Comparison of ENCODE assay signal across 19 cellular contexts in genomic region chr15:67883228-67883773, GRCh38. TPM values are rescaled to one million over a fixed set of nuclear protein-coding genes. Genes with fewer than 3 reads are reported as not detected.
DNase-seq lines count a peak whose midpoint lies in the region; ATAC-seq, FAIRE-seq and TF ChIP-seq lines count a peak whose summit lies in the region.
"Had no signal": no experiment of that assay in that cellular context is flagged by ENCODE, and none has a peak within 500 bp of the region (broad histone marks: within the 10 kb centered on the region; RNA-seq: fewer than 3 reads in every experiment).

No MANE protein-coding gene starts in this region.

- peaks cover 6% of the 10 kb centered on the region for H3K27me3 Mint-ChIP-seq in neural progenitor cell (ENCODE audit: insufficient read depth, low read depth)

- no peaks in the 10 kb centered on the region for H3K27me3 ChIP-seq in right atrium auricular region
- no peaks in the 10 kb centered on the region for H3K27me3 ChIP-seq in K562 (ENCODE audit: control insufficient read depth in 2 of 2, insufficient read depth in 2 of 2, low read length in 2 of 2)
- peaks cover 8% of the 10 kb centered on the region for H3K27me3 ChIP-seq in neural progenitor cell
- no peaks in the 10 kb centered on the region for H3K27me3 ChIP-seq in uterus
- H3K27me3 ChIP-seq: left lung had no signal

- peak overlapping the region; percentile 67 to 84; a peak in 3 of 4 replicates for H3K9ac ChIP-seq in K562 (ENCODE audit: insufficient read depth in 1 of 2, low read depth in 2 of 2, low read length in 2 of 2)
- no peak overlapping the region for H3K9ac ChIP-seq in neural progenitor cell

- H3K79me2 ChIP-seq in K562 (ENCODE audit: control insufficient read depth, insufficient read depth, low read length): no peaks in the 10 kb centered on the region
- H3K79me2 ChIP-seq in neural progenitor cell (ENCODE audit: low read depth): no peaks in the 10 kb centered on the region

- WGBS in K562 (ENCODE audit: insufficient coverage, low coverage, missing lambda C conversion rate): 6% methylated on average over 10 of the region's 10 CpGs

- in situ Hi-C loops in K562 (cut with MboI): no loop called here

- TF ChIP-seq CTCF in right atrium auricular region (IDR thresholded peaks at IDR 0.05): no peak
- no peak for TF ChIP-seq CTCF in K562 (IDR thresholded peaks at IDR 0.05 in 2 of 3, conservative IDR thresholded peaks at IDR 0.05 in 1 of 3; ENCODE audit: insufficient read depth in 2 of 3, low read depth in 1 of 3, low read length in 3 of 3)
- no peak for TF ChIP-seq CTCF in neural progenitor cell (IDR thresholded peaks at IDR 0.05)
- TF ChIP-seq CTCF in uterus (IDR thresholded peaks at IDR 0.05): no peak

- POLR2A ChIA-PET in K562 (lab: Yijun Ruan, JAX): interaction anchor here (0.6 to 3.1 kb wide), 5 partner anchors 9 to 425 kb away, joined by 4 to 21 read pairs (median 5); no protein-coding TSS in a partner anchor

- TF ChIP-seq RAD21 in K562 (CRISPR knock-in tag; conservative IDR thresholded peaks at IDR 0.05 in 1 of 2, IDR thresholded peaks at IDR 0.05 in 1 of 2): no peak

- H3K27ac ChIP-seq in right atrium auricular region: peak overlapping the region; percentile 75 to 89
- H3K27ac ChIP-seq in K562 (ENCODE audit: extremely low read depth, low read depth, low read length): peak overlapping the region; percentile 84
- H3K27ac ChIP-seq in neural progenitor cell: no peak overlapping the region
- peak overlapping the region; percentile 73 for H3K27ac ChIP-seq in uterus

- no peak for TF ChIP-seq EP300 in K562 (IDR thresholded peaks at IDR 0.05; ENCODE audit: low read length)

- H3K36me3 ChIP-seq in right atrium auricular region (no peaks in the 10 kb centered on the region), K562 (ENCODE audit: control insufficient read depth, insufficient read depth, low read length) (no peaks in the 10 kb centered on the region), neural progenitor cell (no peaks in the 10 kb centered on the region), uterus (no peaks in the 10 kb centered on the region)
- H3K36me3 ChIP-seq: left lung had no signal

- H3K4me3 Mint-ChIP-seq in neural progenitor cell: no peak overlapping the region

- no peaks in the 10 kb centered on the region for H3K9me3 Mint-ChIP-seq in neural progenitor cell
- H3K9me3 Mint-ChIP-seq: activated naive CD8-positive, alpha-beta T cell treated with anti-CD3 and anti-CD28 coated beads, Interleukin-2, amount 50 U/mL, for 24 hours had no signal

- H3K36me3 Mint-ChIP-seq in neural progenitor cell: no peaks in the 10 kb centered on the region

- no peaks in the 10 kb centered on the region for H3K9me1 ChIP-seq in K562 (ENCODE audit: control insufficient read depth, insufficient read depth, low read length)

- H3K4me3 ChIP-seq in right atrium auricular region (no peak overlapping the region), K562 (no peak overlapping the region; the same call in 1 of the 2 replicates), neural progenitor cell (no peak overlapping the region), uterus (no peak overlapping the region)

- no TSS peak for BruUV-seq in K562 (replicated peaks; lab: Mats Ljungman, UMichigan)

- no peak for DNase-seq in right atrium auricular region (ENCODE audit: low spot score)
- DNase-seq in Right ventricle myocardium inferior (ENCODE audit: missing footprints): no peak
- peak; percentile 25 to 74 (median 48) for DNase-seq in K562 (ENCODE audit: extremely low read depth in 1 of 4, low spot score in 3 of 4)
- DNase-seq in neural progenitor cell (ENCODE audit: low spot score): peak; percentile 26
- DNase-seq in uterus: no peak
- DNase-seq in NCI-H1105 treated with DMSO at 0.1 percent for 48 hours (lab: John Stamatoyannopoulos, UW): no peak
- DNase-seq in putamen (ENCODE audit: low spot score): no peak
- DNase-seq: activated naive CD8-positive, alpha-beta T cell treated with anti-CD3 and anti-CD28 coated beads, Interleukin-2, amount 50 U/mL, for 24 hours; hippocampal formation; left lung; NCI-H1048; stimulated activated CD4-positive, alpha-beta T cell treated with anti-CD3 and anti-CD28 coated beads, Interleukin-12 subunit alpha, Interleukin-12 subunit beta, amount 100 ng/mL, for 4 hours had no signal

- H3K4me1 ChIP-seq in right atrium auricular region: peaks cover 0 to 22% of the 10 kb centered on the region in 2 donors
- peaks cover 38 to 68% of the 10 kb centered on the region in 2 experiments for H3K4me1 ChIP-seq in K562 (replicated peaks in 1 of 2; ENCODE audit: control insufficient read depth in 2 of 2, insufficient read depth in 2 of 2, low read length in 2 of 2)
- peaks cover 24% of the 10 kb centered on the region for H3K4me1 ChIP-seq in neural progenitor cell
- peaks cover 0 to 5% of the 10 kb centered on the region in 2 donors for H3K4me1 ChIP-seq in uterus

- H3K9me3 ChIP-seq in right atrium auricular region (no peaks in the 10 kb centered on the region), K562 (replicated peaks; ENCODE audit: control insufficient read depth, insufficient read depth, low read depth, low read length) (no peaks in the 10 kb centered on the region), neural progenitor cell (ENCODE audit: low read depth) (no peaks in the 10 kb centered on the region), uterus (no peaks in the 10 kb centered on the region)
- H3K9me3 ChIP-seq: left lung had no signal

- H3K27ac Mint-ChIP-seq in neural progenitor cell: no peak overlapping the region
- H3K27ac Mint-ChIP-seq: activated naive CD8-positive, alpha-beta T cell treated with anti-CD3 and anti-CD28 coated beads, Interleukin-2, amount 50 U/mL, for 24 hours had no signal

- H2AFZ ChIP-seq in K562 (ENCODE audit: low read depth, low read length): peak overlapping the region; percentile 92
- peak overlapping the region; percentile 92 for H2AFZ ChIP-seq in neural progenitor cell (replicated peaks)

- peaks cover 56% of the 10 kb centered on the region for H3K4me1 Mint-ChIP-seq in neural progenitor cell

- ATAC-seq in Right ventricle myocardium inferior: no peak
- ATAC-seq in K562: peak; percentile 33
- no peak for ATAC-seq in activated CD4-positive, CD25-positive, alpha-beta regulatory T cell treated with anti-CD3 and anti-CD28 coated beads, Interleukin-2, amount 50 U/mL, for 24 hours
- ATAC-seq: activated naive CD8-positive, alpha-beta T cell treated with anti-CD3 and anti-CD28 coated beads, Interleukin-2, amount 50 U/mL, for 24 hours; esophagus mucosa; left lung had no signal

- TF ChIP-seq POLR2A in K562 (conservative IDR thresholded peaks at IDR 0.05) (no peak), uterus (IDR thresholded peaks at IDR 0.05) (no peak)

- H3F3A ChIP-seq in neural progenitor cell (ENCODE audit: low read depth): peaks cover 15% of the 10 kb centered on the region

- H3K4me2 ChIP-seq in K562 (ENCODE audit: insufficient read depth, low read length) (peak overlapping the region; percentile 80), neural progenitor cell (peak overlapping the region; percentile 49)

- H4K20me1 ChIP-seq in K562 (replicated peaks; ENCODE audit: control insufficient read depth, insufficient read depth, low read length) (no peaks in the 10 kb centered on the region), neural progenitor cell (ENCODE audit: low read depth) (no peaks in the 10 kb centered on the region)

- CTCF ChIA-PET in K562 (lab: Yijun Ruan, JAX; ENCODE audit: low intra/inter-chr PET ratio): no interaction called here

- peak; percentile 82 for FAIRE-seq in K562 (lab: Jason Lieb, UNC)
- FAIRE-seq: D721Med had no signal

- intact Hi-C loops in Right ventricle myocardium inferior (cut with DNase I): no loop called here
- intact Hi-C loops in K562 (cut with micrococcal nuclease): loop anchor here (5.0 kb wide), 2 partner anchors 39 to 169 kb away; partner anchors contain the start of gene PIAS1
- intact Hi-C loops in uterus (cut with DNase I; ENCODE audit: low total_unique reads): no loop called here

RNA-seq across cellular contexts. Expression of gene RNU6-1, which starts 43.5 kb away (rescaled TPM):
- total RNA-seq in right atrium auricular region (not detected), Right ventricle myocardium inferior (not detected), K562 (2014; rRNA removed) (not detected in 2 replicates), K562 (2014; rRNA removed; fragmentation: Illumina TruSeq; extraction: Trizol) (not detected in 2 replicates), K562 (2015; rRNA removed; fragmentation: Illumina TruSeq; extraction: Trizol) (not detected in 2 replicates), K562 (2021) (not detected in 2 replicates), neural progenitor cell (ENCODE audit: low replicate concordance) (not detected in 2 replicates), uterus (not detected)
- total RNA-seq in K562 (2011; cell fraction: chromatin; rRNA removed; ENCODE audit: low replicate concordance): not detected in 2 replicates
- not detected in 2 replicates for total RNA-seq in K562 (2011; cell fraction: nucleolus; rRNA removed)
- total RNA-seq in K562 (2011; cell fraction: nucleoplasm; rRNA removed): not detected in 2 replicates
- polyA plus RNA-seq in K562 (2011; rRNA removed) (not detected in 2 replicates), K562 (2014; fragmentation: Illumina TruSeq; extraction: Trizol) (not detected in 2 replicates), K562 (2014; fragmentation: Nextera tagmentation; extraction: Ambion mirVana) (not detected), K562 (2014; rRNA removed) (not detected in 2 replicates)
- not detected in 2 replicates for polyA plus RNA-seq in K562 (2011; cell fraction: cytosol; rRNA removed)
- not detected in 2 replicates for polyA plus RNA-seq in K562 (2011; cell fraction: nucleus; rRNA removed)
- not detected in 2 replicates for polyA plus RNA-seq in K562 (2012)
- under 0.01 TPM in 2 replicates for polyA minus RNA-seq in K562 (2011; rRNA and poly(A)+ RNA removed)
- 667 TPM in 1 of 2 replicates, not detected in the other for polyA minus RNA-seq in K562 (2011; cell fraction: cytosol; rRNA and poly(A)+ RNA removed)
- polyA minus RNA-seq in K562 (2011; cell fraction: nucleus; rRNA and poly(A)+ RNA removed): under 0.01 TPM in 1 of 2 replicates, not detected in the other
- total RNA-seq: esophagus mucosa; HT-29; left lung; NCI-H460; subcutaneous adipose tissue; T-helper 1 cell treated with Interleukin-12 subunit alpha and Interleukin-12 subunit beta and Interleukin-4 antibody, amounts not matched to agents 30 ng/mL and 1 ng/mL, for 36 hours had no signal

RNA-seq across cellular contexts. Expression of gene SKOR1, which starts 58.0 kb away (rescaled TPM):
- under 1 TPM in 1 of 2 donors, not detected in 1; 0.12 TPM for total RNA-seq in right atrium auricular region
- not detected for total RNA-seq in Right ventricle myocardium inferior
- 0.12 and 0.25 TPM in 2 replicates for total RNA-seq in K562 (2011; cell fraction: chromatin; rRNA removed; ENCODE audit: low replicate concordance)
- 0.17 TPM in 1 of 2 replicates, not detected in the other for total RNA-seq in K562 (2011; cell fraction: nucleolus; rRNA removed)
- total RNA-seq in K562 (2011; cell fraction: nucleoplasm; rRNA removed): 0.07 TPM in 1 of 2 replicates, not detected in the other
- 0.12 and 0.41 TPM in 2 replicates for total RNA-seq in K562 (2014; rRNA removed)
- not detected in 2 replicates for total RNA-seq in K562 (2014; rRNA removed; fragmentation: Illumina TruSeq; extraction: Trizol)
- 0.07 TPM in 1 of 2 replicates, not detected in the other for total RNA-seq in K562 (2015; rRNA removed; fragmentation: Illumina TruSeq; extraction: Trizol)
- total RNA-seq in K562 (2021): 0.31 TPM in 2 replicates
- 0.04 and 0.08 TPM in 2 replicates for polyA plus RNA-seq in K562 (2011; rRNA removed)
- polyA plus RNA-seq in K562 (2011; cell fraction: cytosol; rRNA removed): 0.01 and 0.07 TPM in 2 replicates
- polyA plus RNA-seq in K562 (2011; cell fraction: nucleus; rRNA removed): 0.18 and 0.22 TPM in 2 replicates
- polyA plus RNA-seq in K562 (2012): 0.13 and 0.43 TPM in 2 replicates
- 0.04 and 0.07 TPM in 2 replicates for polyA plus RNA-seq in K562 (2014; fragmentation: Illumina TruSeq; extraction: Trizol)
- polyA plus RNA-seq in K562 (2014; fragmentation: Nextera tagmentation; extraction: Ambion mirVana): not detected
- polyA plus RNA-seq in K562 (2014; rRNA removed): 0.11 and 0.23 TPM in 2 replicates
- polyA minus RNA-seq in K562 (2011; rRNA and poly(A)+ RNA removed): 0.07 and 0.12 TPM in 2 replicates
- 0.36 TPM in 1 of 2 replicates, not detected in the other for polyA minus RNA-seq in K562 (2011; cell fraction: cytosol; rRNA and poly(A)+ RNA removed)
- polyA minus RNA-seq in K562 (2011; cell fraction: nucleus; rRNA and poly(A)+ RNA removed): 0.13 and 0.33 TPM in 2 replicates
- 0.09 and 0.51 TPM in 2 replicates for total RNA-seq in neural progenitor cell (ENCODE audit: low replicate concordance)
- 1 to 10 TPM in 1 of 4 donors, under 1 TPM in 2, not detected in 1; 0.35 to 1.7 (median 0.77) TPM for total RNA-seq in uterus

Comparison
In these comparisons a context has a peak if more than half of its experiments do, and no peak if none do; other contexts are left out.
1. DNase-seq: peak in K562 (4 of 4) and neural progenitor cell (single experiment); none in right atrium auricular region (single experiment), Right ventricle myocardium inferior (single experiment), uterus (0 of 2), NCI-H1105 treated with DMSO at 0.1 percent for 48 hours (single experiment) and putamen (single experiment).